Comparison of ENCODE assay signal across 12 cellular contexts in the genomic region with DNA sequence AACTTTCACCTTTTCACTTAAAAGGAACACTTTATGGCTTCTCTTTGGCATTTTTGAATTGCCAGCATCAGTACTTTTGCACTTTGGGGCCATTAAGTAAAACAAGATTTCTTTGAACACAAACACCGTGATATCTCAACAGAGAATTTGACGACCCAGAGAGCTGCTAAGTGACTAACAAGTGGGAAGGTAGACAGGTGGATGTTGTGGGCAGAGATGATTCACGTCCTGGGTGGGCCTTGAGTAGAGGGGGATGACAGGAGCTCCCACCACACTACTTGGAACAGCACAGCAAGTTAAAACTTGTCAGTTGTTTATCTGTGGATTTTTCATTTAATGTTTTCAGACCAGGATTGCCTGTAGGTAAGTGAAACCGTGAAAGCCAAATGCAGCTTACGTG. TPM values are rescaled to one million over a fixed set of nuclear protein-coding genes. Genes with fewer than 3 reads are reported as not detected.
A peak's percentile ranks its signal among the peaks of the same experiment; 100 is the strongest.
DNase-seq lines count a peak whose midpoint lies in the region; ATAC-seq, FAIRE-seq and TF ChIP-seq lines count a peak whose summit lies in the region.
"Not testable (repeated sequence)": the region's sequence is repeated elsewhere in the genome, so short reads cannot be mapped to it uniquely, and the experiment has no call there.
"Had no signal": no experiment of that assay in that cellular context is flagged by ENCODE, and none has a peak within 500 bp of the region (broad histone marks: within the 10 kb centered on the region; RNA-seq: fewer than 3 reads in every experiment).

No MANE protein-coding gene starts in this region.

- in situ Hi-C loops in K562 (cut with MboI): not testable (repeated sequence)

- not testable (repeated sequence) for H3K27me3 ChIP-seq in K562 (ENCODE audit: control insufficient read depth in 2 of 2, insufficient read depth in 2 of 2, low read length in 2 of 2); keratinocyte (ENCODE audit: control insufficient read depth, extremely low read depth, insufficient read depth, low read length)

- H3K9me3 Mint-ChIP-seq in activated CD4-positive, alpha-beta T cell treated with anti-CD3 and anti-CD28 coated beads for 36 hours (ENCODE audit: low read depth): not testable (repeated sequence)

- not testable (repeated sequence) for H3K9me1 ChIP-seq in K562 (ENCODE audit: control insufficient read depth, insufficient read depth, low read length); keratinocyte (ENCODE audit: control insufficient read depth, extremely low read depth, insufficient read depth, low read length)

- TF ChIP-seq RAD21 in A549 (conservative IDR thresholded peaks at IDR 0.05 in 1 of 2, IDR thresholded peaks at IDR 0.05 in 1 of 2); K562 (CRISPR knock-in tag; conservative IDR thresholded peaks at IDR 0.05 in 1 of 2, IDR thresholded peaks at IDR 0.05 in 1 of 2): not testable (repeated sequence)

- dilution Hi-C loops in keratinocyte (cut with MboI; ENCODE audit: extremely low pct_ligation_motif_present, low sequenced_read_pairs): not testable (repeated sequence)

- not testable (repeated sequence) for ATAC-seq in A549, K562
- ATAC-seq in activated CD4-positive, alpha-beta T cell treated with anti-CD3 and anti-CD28 coated beads for 36 hours: peak; percentile 44

- not testable (repeated sequence) for H3K79me2 ChIP-seq in K562 (ENCODE audit: control insufficient read depth, insufficient read depth, low read length); keratinocyte (ENCODE audit: control insufficient read depth, insufficient read depth, low read length)

- H3K4me1 Mint-ChIP-seq in activated CD4-positive, alpha-beta T cell treated with anti-CD3 and anti-CD28 coated beads for 36 hours: not testable (repeated sequence)

- TF ChIP-seq POLR2A in A549 (IDR thresholded peaks at IDR 0.05; ENCODE audit: low read length); K562 (conservative IDR thresholded peaks at IDR 0.05): not testable (repeated sequence)

- FAIRE-seq in A549 (lab: Jason Lieb, UNC) (peak; percentile 51), K562 (lab: Jason Lieb, UNC) (peak; percentile 56), keratinocyte (lab: Jason Lieb, UNC) (peak; percentile 97)

- H3K9me3 ChIP-seq in A549; K562 (replicated peaks; ENCODE audit: control insufficient read depth, insufficient read depth, low read depth, low read length); keratinocyte (ENCODE audit: control insufficient read depth, low read depth, low read length): not testable (repeated sequence)

- not testable (repeated sequence) for H3K4me3 ChIP-seq in A549; K562; keratinocyte (ENCODE audit: control insufficient read depth in 2 of 3, extremely low read depth in 1 of 3, insufficient read depth in 2 of 3, low read depth in 1 of 3, low read length in 3 of 3)

- intact Hi-C loops in activated CD4-positive, alpha-beta T cell treated with anti-CD3 and anti-CD28 coated beads for 36 hours (cut with DNase I, micrococcal nuclease); K562 (cut with micrococcal nuclease): not testable (repeated sequence)

- not testable (repeated sequence) for H3K9ac ChIP-seq in K562 (ENCODE audit: insufficient read depth in 1 of 2, low read depth in 2 of 2, low read length in 2 of 2); keratinocyte (ENCODE audit: control insufficient read depth, extremely low read depth, insufficient read depth, low read length)

- not testable (repeated sequence) for H4K20me1 ChIP-seq in K562 (replicated peaks; ENCODE audit: control insufficient read depth, insufficient read depth, low read length); keratinocyte (ENCODE audit: control insufficient read depth, extremely low read depth, insufficient read depth, low read length)

- POLR2A ChIA-PET in A549 (lab: Yijun Ruan, JAX); activated CD4-positive, alpha-beta T cell treated with anti-CD3 and anti-CD28 coated beads for 36 hours (lab: Charles Lee); K562 (lab: Yijun Ruan, JAX): not testable (repeated sequence)

- not testable (repeated sequence) for BruUV-seq in K562 (replicated peaks; lab: Mats Ljungman, UMichigan)

- not testable (repeated sequence) for H3K27ac ChIP-seq in A549; K562 (ENCODE audit: extremely low read depth, low read depth, low read length); keratinocyte (ENCODE audit: control insufficient read depth, insufficient read depth, low read length)

- not testable (repeated sequence) for DNase-seq in A549 (ENCODE audit: low read depth in 1 of 2, low spot score in 1 of 2); activated CD4-positive, alpha-beta T cell treated with anti-CD3 and anti-CD28 coated beads for 36 hours; K562 (ENCODE audit: extremely low read depth in 1 of 4, low spot score in 3 of 4); keratinocyte (ENCODE audit: low read depth, low spot score)
- DNase-seq in HPDE6-E6E7 (ENCODE audit: extremely low spot score) (peak; percentile 3), activated T-cell treated with anti-CD3 and anti-CD28 coated beads for 24 hours (ENCODE audit: low read depth) (peak; percentile 11)
- DNase-seq in activated naive CD4-positive, alpha-beta T cell treated with anti-CD3 and anti-CD28 coated beads, Interleukin-2, amount 50 U/mL, for 16 hours: peak; percentile 37
- DNase-seq in stimulated activated CD8-positive, alpha-beta memory T cell treated with anti-CD3 and anti-CD28 coated beads, Interleukin-7, amount 100 ng/mL, for 4 hours (ENCODE audit: low read depth in 2 of 2): peak; percentile 31 to 32

- H3K4me3 Mint-ChIP-seq in activated CD4-positive, alpha-beta T cell treated with anti-CD3 and anti-CD28 coated beads for 36 hours: not testable (repeated sequence)

- not testable (repeated sequence) for H3K36me3 ChIP-seq in K562 (ENCODE audit: control insufficient read depth, insufficient read depth, low read length); keratinocyte (ENCODE audit: control insufficient read depth in 2 of 2, extremely low read depth in 1 of 2, insufficient read depth in 2 of 2, low read length in 2 of 2)

- H3K27ac Mint-ChIP-seq in activated CD4-positive, alpha-beta T cell treated with anti-CD3 and anti-CD28 coated beads for 36 hours: not testable (repeated sequence)

- not testable (repeated sequence) for TF ChIP-seq EP300 in A549 (IDR thresholded peaks at IDR 0.05); K562 (IDR thresholded peaks at IDR 0.05; ENCODE audit: low read length)

- H3K27me3 Mint-ChIP-seq in activated CD4-positive, alpha-beta T cell treated with anti-CD3 and anti-CD28 coated beads for 36 hours: not testable (repeated sequence)

- WGBS in A549 (ENCODE audit: missing lambda C conversion rate): 55% methylated on average over 5 of the region's 5 CpGs
- 8% methylated on average over 2 of the region's 5 CpGs for WGBS in K562 (ENCODE audit: insufficient coverage, low coverage, missing lambda C conversion rate)

- H2AFZ ChIP-seq in K562 (ENCODE audit: low read depth, low read length); keratinocyte (ENCODE audit: control insufficient read depth, low read length): not testable (repeated sequence)

- CTCF ChIA-PET in A549 (lab: Yijun Ruan, JAX); activated CD4-positive, alpha-beta T cell treated with anti-CD3 and anti-CD28 coated beads for 36 hours (lab: Charles Lee); K562 (lab: Yijun Ruan, JAX; ENCODE audit: low intra/inter-chr PET ratio): not testable (repeated sequence)

- TF ChIP-seq CTCF in A549 (IDR thresholded peaks at IDR 0.05); K562 (IDR thresholded peaks at IDR 0.05 in 2 of 3, conservative IDR thresholded peaks at IDR 0.05 in 1 of 3; ENCODE audit: insufficient read depth in 2 of 3, low read depth in 1 of 3, low read length in 3 of 3); keratinocyte (optimal IDR thresholded peaks at IDR 0.05 in 1 of 3, IDR thresholded peaks at IDR 0.05 in 1 of 3, conservative IDR thresholded peaks at IDR 0.05 in 1 of 3; ENCODE audit: extremely low read depth in 1 of 3, insufficient read depth in 2 of 3, low read length in 3 of 3): not testable (repeated sequence)

- not testable (repeated sequence) for H3K4me2 ChIP-seq in A549; K562 (ENCODE audit: insufficient read depth, low read length); keratinocyte (ENCODE audit: control insufficient read depth, extremely low read depth, insufficient read depth, low read depth, low read length)

- not testable (repeated sequence) for H3K4me1 ChIP-seq in A549; K562 (replicated peaks in 1 of 2; ENCODE audit: control insufficient read depth in 2 of 2, insufficient read depth in 2 of 2, low read length in 2 of 2); keratinocyte (ENCODE audit: control insufficient read depth, extremely low read depth, insufficient read depth, low read length)

- not testable (repeated sequence) for H3K36me3 Mint-ChIP-seq in activated CD4-positive, alpha-beta T cell treated with anti-CD3 and anti-CD28 coated beads for 36 hours (ENCODE audit: low read depth)

RNA-seq across cellular contexts. Expression of a gene that starts 18.7 kb away (rescaled TPM):
- polyA plus RNA-seq in A549 (2011; rRNA removed): 0.41 TPM in 1 of 2 replicates, not detected in the other
- polyA plus RNA-seq in A549 (2012; cell fraction: cytosol; rRNA removed): not detected in 2 replicates
- polyA plus RNA-seq in A549 (2012; cell fraction: nucleus; rRNA removed): not detected in 2 replicates
- polyA plus RNA-seq in A549 (2017; fragmentation: RNase III; extraction: RNeasy Plus Mini Kit Qiagen cat#74134 plus additional on column Dnase treatment): not detected in 3 replicates
- 0.45 and 0.97 TPM in 2 replicates for polyA minus RNA-seq in A549 (2011; rRNA and poly(A)+ RNA removed)
- 10 to 100 TPM; 38.8 to 54.0 TPM for total RNA-seq in activated CD4-positive, alpha-beta T cell treated with anti-CD3 and anti-CD28 coated beads for 36 hours
- 0.09 TPM in 1 of 2 replicates, not detected in the other for total RNA-seq in K562 (2011; cell fraction: chromatin; rRNA removed; ENCODE audit: low replicate concordance)
- not detected in 2 replicates for total RNA-seq in K562 (2011; cell fraction: nucleolus; rRNA removed)
- total RNA-seq in K562 (2011; cell fraction: nucleoplasm; rRNA removed): not detected in 2 replicates
- not detected in 2 replicates for total RNA-seq in K562 (2014; rRNA removed)
- total RNA-seq in K562 (2014; rRNA removed; fragmentation: Illumina TruSeq; extraction: Trizol): not detected in 2 replicates
- not detected in 2 replicates for total RNA-seq in K562 (2015; rRNA removed; fragmentation: Illumina TruSeq; extraction: Trizol)
- not detected in 2 replicates for total RNA-seq in K562 (2021)
- polyA plus RNA-seq in K562 (2011; rRNA removed): 0.01 TPM in 1 of 2 replicates, not detected in the other
- not detected in 2 replicates for polyA plus RNA-seq in K562 (2011; cell fraction: cytosol; rRNA removed)
- not detected in 2 replicates for polyA plus RNA-seq in K562 (2011; cell fraction: nucleus; rRNA removed)
- polyA plus RNA-seq in K562 (2012): 0.10 and 0.17 TPM in 2 replicates
- not detected in 2 replicates for polyA plus RNA-seq in K562 (2014; fragmentation: Illumina TruSeq; extraction: Trizol)
- under 1 TPM; 0.13 to 0.21 TPM for polyA plus RNA-seq in K562 (2014; fragmentation: Nextera tagmentation; extraction: Ambion mirVana)
- polyA plus RNA-seq in K562 (2014; rRNA removed): not detected in 2 replicates
- not detected in 2 replicates for polyA minus RNA-seq in K562 (2011; rRNA and poly(A)+ RNA removed)
- not detected in 2 replicates for polyA minus RNA-seq in K562 (2011; cell fraction: cytosol; rRNA and poly(A)+ RNA removed)
- not detected in 2 replicates for polyA minus RNA-seq in K562 (2011; cell fraction: nucleus; rRNA and poly(A)+ RNA removed)
- 0.01 to 0.11 TPM (median 0.06 TPM) in 3 replicates for polyA plus RNA-seq in keratinocyte
- 1.1 TPM for polyA plus RNA-seq in keratinocyte (2011; ENCODE audit: low read depth)
- polyA plus RNA-seq in keratinocyte (2011; cell fraction: cytosol; rRNA removed): 0.16 TPM in 1 of 2 replicates, not detected in the other
- 0.33 TPM in 1 of 2 replicates, not detected in the other for polyA plus RNA-seq in keratinocyte (2011; cell fraction: nucleus; rRNA removed)
- polyA plus RNA-seq in keratinocyte (2012; ENCODE audit: low replicate concordance): 0.42 TPM in 1 of 2 replicates, not detected in the other
- polyA minus RNA-seq in keratinocyte: 0.06 to 0.26 TPM in 2 of 3 replicates, not detected in the other
- not detected for polyA minus RNA-seq in keratinocyte (2011; cell fraction: cytosol; rRNA and poly(A)+ RNA removed)
- polyA minus RNA-seq in keratinocyte (2011; cell fraction: nucleus; rRNA and poly(A)+ RNA removed): not detected in 2 replicates
- total RNA-seq: HepG2, NCI-H460 had no signal
- polyA plus RNA-seq: AG04450, CD14-positive monocyte, HepG2 had no signal
